ENCODE assay signal across 1 cellular context in the genomic region with DNA sequence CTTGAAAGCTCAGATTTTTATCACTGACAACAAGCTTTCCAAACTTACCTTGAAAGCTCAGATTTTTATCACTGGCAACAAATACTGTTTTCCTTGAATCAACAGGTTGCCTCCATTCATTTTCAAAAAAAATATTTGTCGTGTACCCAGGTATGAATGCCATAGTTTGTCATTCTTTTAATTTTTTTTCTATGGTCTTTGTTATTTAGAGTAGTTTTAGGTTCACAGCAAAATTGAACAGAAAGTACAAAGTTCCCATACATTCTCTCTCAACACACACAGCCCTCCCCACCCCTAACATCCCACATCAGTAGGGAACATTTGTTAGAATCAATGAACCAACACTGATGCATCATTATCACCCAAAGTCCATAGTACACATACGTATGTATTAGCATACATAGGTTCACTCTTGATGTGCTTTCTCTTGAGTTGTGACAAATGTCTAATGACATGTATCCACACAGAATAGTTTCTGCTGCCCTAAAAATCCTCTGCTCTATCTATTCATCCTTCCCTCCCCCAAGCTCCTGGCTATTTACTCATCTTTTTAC.
A peak's percentile ranks its signal among the peaks of the same experiment; 100 is the strongest.
TF ChIP-seq lines count a peak whose summit lies in the region.

No MANE protein-coding gene starts in this region.

TF ChIP-seq in HepG2, 621 proteins besides CTCF, POLR2A, EP300 and RAD21 (continued from another document and continues in another):
- TF ChIP-seq, protein P1, sequence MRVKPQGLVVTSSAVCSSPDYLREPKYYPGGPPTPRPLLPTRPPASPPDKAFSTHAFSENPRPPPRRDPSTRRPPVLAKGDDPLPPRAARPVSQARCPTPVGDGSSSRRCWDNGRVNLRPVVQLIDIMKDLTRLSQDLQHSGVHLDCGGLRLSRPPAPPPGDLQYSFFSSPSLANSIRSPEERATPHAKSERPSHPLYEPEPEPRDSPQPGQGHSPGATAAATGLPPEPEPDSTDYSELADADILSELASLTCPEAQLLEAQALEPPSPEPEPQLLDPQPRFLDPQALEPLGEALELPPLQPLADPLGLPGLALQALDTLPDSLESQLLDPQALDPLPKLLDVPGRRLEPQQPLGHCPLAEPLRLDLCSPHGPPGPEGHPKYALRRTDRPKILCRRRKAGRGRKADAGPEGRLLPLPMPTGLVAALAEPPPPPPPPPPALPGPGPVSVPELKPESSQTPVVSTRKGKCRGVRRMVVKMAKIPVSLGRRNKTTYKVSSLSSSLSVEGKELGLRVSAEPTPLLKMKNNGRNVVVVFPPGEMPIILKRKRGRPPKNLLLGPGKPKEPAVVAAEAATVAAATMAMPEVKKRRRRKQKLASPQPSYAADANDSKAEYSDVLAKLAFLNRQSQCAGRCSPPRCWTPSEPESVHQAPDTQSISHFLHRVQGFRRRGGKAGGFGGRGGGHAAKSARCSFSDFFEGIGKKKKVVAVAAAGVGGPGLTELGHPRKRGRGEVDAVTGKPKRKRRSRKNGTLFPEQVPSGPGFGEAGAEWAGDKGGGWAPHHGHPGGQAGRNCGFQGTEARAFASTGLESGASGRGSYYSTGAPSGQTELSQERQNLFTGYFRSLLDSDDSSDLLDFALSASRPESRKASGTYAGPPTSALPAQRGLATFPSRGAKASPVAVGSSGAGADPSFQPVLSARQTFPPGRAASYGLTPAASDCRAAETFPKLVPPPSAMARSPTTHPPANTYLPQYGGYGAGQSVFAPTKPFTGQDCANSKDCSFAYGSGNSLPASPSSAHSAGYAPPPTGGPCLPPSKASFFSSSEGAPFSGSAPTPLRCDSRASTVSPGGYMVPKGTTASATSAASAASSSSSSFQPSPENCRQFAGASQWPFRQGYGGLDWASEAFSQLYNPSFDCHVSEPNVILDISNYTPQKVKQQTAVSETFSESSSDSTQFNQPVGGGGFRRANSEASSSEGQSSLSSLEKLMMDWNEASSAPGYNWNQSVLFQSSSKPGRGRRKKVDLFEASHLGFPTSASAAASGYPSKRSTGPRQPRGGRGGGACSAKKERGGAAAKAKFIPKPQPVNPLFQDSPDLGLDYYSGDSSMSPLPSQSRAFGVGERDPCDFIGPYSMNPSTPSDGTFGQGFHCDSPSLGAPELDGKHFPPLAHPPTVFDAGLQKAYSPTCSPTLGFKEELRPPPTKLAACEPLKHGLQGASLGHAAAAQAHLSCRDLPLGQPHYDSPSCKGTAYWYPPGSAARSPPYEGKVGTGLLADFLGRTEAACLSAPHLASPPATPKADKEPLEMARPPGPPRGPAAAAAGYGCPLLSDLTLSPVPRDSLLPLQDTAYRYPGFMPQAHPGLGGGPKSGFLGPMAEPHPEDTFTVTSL (CRISPR knock-in tag; IDR thresholded peaks at IDR 0.05; ENCODE audit: borderline replicate concordance), result peak; percentile 65; the same call in 1 of the 2 replicates
- TF ChIP-seq, protein P2, sequence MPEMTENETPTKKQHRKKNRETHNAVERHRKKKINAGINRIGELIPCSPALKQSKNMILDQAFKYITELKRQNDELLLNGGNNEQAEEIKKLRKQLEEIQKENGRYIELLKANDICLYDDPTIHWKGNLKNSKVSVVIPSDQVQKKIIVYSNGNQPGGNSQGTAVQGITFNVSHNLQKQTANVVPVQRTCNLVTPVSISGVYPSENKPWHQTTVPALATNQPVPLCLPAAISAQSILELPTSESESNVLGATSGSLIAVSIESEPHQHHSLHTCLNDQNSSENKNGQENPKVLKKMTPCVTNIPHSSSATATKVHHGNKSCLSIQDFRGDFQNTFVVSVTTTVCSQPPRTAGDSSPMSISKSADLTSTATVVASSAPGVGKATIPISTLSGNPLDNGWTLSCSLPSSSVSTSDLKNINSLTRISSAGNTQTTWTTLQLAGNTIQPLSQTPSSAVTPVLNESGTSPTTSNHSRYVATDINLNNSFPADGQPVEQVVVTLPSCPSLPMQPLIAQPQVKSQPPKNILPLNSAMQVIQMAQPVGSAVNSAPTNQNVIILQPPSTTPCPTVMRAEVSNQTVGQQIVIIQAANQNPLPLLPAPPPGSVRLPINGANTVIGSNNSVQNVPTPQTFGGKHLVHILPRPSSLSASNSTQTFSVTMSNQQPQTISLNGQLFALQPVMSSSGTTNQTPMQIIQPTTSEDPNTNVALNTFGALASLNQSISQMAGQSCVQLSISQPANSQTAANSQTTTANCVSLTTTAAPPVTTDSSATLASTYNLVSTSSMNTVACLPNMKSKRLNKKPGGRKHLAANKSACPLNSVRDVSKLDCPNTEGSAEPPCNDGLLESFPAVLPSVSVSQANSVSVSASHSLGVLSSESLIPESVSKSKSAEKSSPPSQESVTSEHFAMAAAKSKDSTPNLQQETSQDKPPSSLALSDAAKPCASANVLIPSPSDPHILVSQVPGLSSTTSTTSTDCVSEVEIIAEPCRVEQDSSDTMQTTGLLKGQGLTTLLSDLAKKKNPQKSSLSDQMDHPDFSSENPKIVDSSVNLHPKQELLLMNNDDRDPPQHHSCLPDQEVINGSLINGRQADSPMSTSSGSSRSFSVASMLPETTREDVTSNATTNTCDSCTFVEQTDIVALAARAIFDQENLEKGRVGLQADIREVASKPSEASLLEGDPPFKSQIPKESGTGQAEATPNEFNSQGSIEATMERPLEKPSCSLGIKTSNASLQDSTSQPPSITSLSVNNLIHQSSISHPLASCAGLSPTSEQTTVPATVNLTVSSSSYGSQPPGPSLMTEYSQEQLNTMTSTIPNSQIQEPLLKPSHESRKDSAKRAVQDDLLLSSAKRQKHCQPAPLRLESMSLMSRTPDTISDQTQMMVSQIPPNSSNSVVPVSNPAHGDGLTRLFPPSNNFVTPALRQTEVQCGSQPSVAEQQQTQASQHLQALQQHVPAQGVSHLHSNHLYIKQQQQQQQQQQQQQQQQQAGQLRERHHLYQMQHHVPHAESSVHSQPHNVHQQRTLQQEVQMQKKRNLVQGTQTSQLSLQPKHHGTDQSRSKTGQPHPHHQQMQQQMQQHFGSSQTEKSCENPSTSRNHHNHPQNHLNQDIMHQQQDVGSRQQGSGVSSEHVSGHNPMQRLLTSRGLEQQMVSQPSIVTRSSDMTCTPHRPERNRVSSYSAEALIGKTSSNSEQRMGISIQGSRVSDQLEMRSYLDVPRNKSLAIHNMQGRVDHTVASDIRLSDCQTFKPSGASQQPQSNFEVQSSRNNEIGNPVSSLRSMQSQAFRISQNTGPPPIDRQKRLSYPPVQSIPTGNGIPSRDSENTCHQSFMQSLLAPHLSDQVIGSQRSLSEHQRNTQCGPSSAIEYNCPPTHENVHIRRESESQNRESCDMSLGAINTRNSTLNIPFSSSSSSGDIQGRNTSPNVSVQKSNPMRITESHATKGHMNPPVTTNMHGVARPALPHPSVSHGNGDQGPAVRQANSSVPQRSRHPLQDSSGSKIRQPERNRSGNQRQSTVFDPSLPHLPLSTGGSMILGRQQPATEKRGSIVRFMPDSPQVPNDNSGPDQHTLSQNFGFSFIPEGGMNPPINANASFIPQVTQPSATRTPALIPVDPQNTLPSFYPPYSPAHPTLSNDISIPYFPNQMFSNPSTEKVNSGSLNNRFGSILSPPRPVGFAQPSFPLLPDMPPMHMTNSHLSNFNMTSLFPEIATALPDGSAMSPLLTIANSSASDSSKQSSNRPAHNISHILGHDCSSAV (CRISPR knock-in tag; IDR thresholded peaks at IDR 0.05; ENCODE audit: borderline replicate concordance), result no peak
- TF ChIP-seq ZSCAN20 (CRISPR knock-in tag; IDR thresholded peaks at IDR 0.05; ENCODE audit: borderline replicate concordance) (no peak), SAP130 (CRISPR knock-in tag; IDR thresholded peaks at IDR 0.05; ENCODE audit: low read depth) (peak; percentile 81), FOXP1 (IDR thresholded peaks at IDR 0.05) (peak; percentile 85), FOXP1 (CRISPR knock-in tag; IDR thresholded peaks at IDR 0.05) (peak; percentile 89), ONECUT2 (CRISPR knock-in tag; IDR thresholded peaks at IDR 0.05) (peak; percentile 85), RCOR2 (CRISPR knock-in tag; IDR thresholded peaks at IDR 0.05) (peak; percentile 84), NFKBIZ (CRISPR knock-in tag; IDR thresholded peaks at IDR 0.05) (0 out of 2 replicates have a peak, but pooled peaks have one; percentile 46), HMG20A (CRISPR knock-in tag; IDR thresholded peaks at IDR 0.05; ENCODE audit: borderline replicate concordance) (peak; percentile 20; the same call in 1 of the 2 replicates), TBX3 (IDR thresholded peaks at IDR 0.05; ENCODE audit: borderline replicate concordance) (peak; percentile 90), KDM1A (CRISPR knock-in tag; IDR thresholded peaks at IDR 0.05) (peak; percentile 35; the same call in 1 of the 2 replicates), HNRNPH1 (optimal IDR thresholded peaks at IDR 0.05; ENCODE audit: low read depth, low read length) (no peak), JUN (CRISPR knock-in tag; IDR thresholded peaks at IDR 0.05) (0 out of 2 replicates have a peak, but pooled peaks have one; percentile 57), TARDBP (CRISPR knock-in tag; IDR thresholded peaks at IDR 0.05) (peak; percentile 70; the same call in 1 of the 2 replicates), CEBPG (CRISPR knock-in tag; IDR thresholded peaks at IDR 0.05) (peak; percentile 70), ZNF331 (CRISPR knock-in tag; IDR thresholded peaks at IDR 0.05) (peak; percentile 76), MAZ (IDR thresholded peaks at IDR 0.05; ENCODE audit: borderline replicate concordance, low read depth, low read length) (peak; percentile 56; the same call in 1 of the 2 replicates), MAZ (CRISPR knock-in tag; IDR thresholded peaks at IDR 0.05; ENCODE audit: low read depth) (no peak), ASH2L (IDR thresholded peaks at IDR 0.05; ENCODE audit: insufficient read length, low read depth, low read length) (peak; percentile 85)
- TF ChIP-seq, protein P3, sequence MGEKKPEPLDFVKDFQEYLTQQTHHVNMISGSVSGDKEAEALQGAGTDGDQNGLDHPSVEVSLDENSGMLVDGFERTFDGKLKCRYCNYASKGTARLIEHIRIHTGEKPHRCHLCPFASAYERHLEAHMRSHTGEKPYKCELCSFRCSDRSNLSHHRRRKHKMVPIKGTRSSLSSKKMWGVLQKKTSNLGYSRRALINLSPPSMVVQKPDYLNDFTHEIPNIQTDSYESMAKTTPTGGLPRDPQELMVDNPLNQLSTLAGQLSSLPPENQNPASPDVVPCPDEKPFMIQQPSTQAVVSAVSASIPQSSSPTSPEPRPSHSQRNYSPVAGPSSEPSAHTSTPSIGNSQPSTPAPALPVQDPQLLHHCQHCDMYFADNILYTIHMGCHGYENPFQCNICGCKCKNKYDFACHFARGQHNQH (CRISPR knock-in tag; IDR thresholded peaks at IDR 0.05), result peak; percentile 39; the same call in 1 of the 2 replicates
- TF ChIP-seq, protein P4, sequence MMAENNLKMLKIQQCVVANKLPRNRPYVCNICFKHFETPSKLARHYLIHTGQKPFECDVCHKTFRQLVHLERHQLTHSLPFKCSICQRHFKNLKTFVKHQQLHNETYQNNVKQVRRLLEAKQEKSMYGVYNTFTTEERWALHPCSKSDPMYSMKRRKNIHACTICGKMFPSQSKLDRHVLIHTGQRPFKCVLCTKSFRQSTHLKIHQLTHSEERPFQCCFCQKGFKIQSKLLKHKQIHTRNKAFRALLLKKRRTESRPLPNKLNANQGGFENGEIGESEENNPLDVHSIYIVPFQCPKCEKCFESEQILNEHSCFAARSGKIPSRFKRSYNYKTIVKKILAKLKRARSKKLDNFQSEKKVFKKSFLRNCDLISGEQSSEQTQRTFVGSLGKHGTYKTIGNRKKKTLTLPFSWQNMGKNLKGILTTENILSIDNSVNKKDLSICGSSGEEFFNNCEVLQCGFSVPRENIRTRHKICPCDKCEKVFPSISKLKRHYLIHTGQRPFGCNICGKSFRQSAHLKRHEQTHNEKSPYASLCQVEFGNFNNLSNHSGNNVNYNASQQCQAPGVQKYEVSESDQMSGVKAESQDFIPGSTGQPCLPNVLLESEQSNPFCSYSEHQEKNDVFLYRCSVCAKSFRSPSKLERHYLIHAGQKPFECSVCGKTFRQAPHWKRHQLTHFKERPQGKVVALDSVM (CRISPR knock-in tag; IDR thresholded peaks at IDR 0.05), result no peak
- TF ChIP-seq, protein P5, sequence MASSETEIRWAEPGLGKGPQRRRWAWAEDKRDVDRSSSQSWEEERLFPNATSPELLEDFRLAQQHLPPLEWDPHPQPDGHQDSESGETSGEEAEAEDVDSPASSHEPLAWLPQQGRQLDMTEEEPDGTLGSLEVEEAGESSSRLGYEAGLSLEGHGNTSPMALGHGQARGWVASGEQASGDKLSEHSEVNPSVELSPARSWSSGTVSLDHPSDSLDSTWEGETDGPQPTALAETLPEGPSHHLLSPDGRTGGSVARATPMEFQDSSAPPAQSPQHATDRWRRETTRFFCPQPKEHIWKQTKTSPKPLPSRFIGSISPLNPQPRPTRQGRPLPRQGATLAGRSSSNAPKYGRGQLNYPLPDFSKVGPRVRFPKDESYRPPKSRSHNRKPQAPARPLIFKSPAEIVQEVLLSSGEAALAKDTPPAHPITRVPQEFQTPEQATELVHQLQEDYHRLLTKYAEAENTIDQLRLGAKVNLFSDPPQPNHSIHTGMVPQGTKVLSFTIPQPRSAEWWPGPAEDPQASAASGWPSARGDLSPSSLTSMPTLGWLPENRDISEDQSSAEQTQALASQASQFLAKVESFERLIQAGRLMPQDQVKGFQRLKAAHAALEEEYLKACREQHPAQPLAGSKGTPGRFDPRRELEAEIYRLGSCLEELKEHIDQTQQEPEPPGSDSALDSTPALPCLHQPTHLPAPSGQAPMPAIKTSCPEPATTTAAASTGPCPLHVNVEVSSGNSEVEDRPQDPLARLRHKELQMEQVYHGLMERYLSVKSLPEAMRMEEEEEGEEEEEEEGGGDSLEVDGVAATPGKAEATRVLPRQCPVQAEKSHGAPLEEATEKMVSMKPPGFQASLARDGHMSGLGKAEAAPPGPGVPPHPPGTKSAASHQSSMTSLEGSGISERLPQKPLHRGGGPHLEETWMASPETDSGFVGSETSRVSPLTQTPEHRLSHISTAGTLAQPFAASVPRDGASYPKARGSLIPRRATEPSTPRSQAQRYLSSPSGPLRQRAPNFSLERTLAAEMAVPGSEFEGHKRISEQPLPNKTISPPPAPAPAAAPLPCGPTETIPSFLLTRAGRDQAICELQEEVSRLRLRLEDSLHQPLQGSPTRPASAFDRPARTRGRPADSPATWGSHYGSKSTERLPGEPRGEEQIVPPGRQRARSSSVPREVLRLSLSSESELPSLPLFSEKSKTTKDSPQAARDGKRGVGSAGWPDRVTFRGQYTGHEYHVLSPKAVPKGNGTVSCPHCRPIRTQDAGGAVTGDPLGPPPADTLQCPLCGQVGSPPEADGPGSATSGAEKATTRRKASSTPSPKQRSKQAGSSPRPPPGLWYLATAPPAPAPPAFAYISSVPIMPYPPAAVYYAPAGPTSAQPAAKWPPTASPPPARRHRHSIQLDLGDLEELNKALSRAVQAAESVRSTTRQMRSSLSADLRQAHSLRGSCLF (CRISPR knock-in tag; IDR thresholded peaks at IDR 0.05; ENCODE audit: borderline replicate concordance), result no peak
- TF ChIP-seq, protein P6, sequence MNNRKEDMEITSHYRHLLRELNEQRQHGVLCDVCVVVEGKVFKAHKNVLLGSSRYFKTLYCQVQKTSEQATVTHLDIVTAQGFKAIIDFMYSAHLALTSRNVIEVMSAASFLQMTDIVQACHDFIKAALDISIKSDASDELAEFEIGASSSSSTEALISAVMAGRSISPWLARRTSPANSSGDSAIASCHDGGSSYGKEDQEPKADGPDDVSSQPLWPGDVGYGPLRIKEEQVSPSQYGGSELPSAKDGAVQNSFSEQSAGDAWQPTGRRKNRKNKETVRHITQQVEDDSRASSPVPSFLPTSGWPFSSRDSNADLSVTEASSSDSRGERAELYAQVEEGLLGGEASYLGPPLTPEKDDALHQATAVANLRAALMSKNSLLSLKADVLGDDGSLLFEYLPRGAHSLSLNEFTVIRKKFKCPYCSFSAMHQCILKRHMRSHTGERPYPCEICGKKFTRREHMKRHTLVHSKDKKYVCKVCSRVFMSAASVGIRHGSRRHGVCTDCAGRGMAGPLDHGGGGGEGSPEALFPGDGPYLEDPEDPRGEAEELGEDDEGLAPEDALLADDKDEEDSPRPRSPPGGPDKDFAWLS (CRISPR knock-in tag; IDR thresholded peaks at IDR 0.05; ENCODE audit: borderline replicate concordance), result no peak
